11 cellular contexts compared by ENCODE assay signal in genomic region chr2:30346475-30347169, GRCh38.
DNase-seq lines count a peak whose midpoint lies in the region; ATAC-seq, FAIRE-seq and TF ChIP-seq lines count a peak whose summit lies in the region.
"Had no signal": no experiment of that assay in that cellular context is flagged by ENCODE, and none has a peak within 500 bp of the region (broad histone marks: within the 10 kb centered on the region; RNA-seq: fewer than 3 reads in every experiment).

No MANE protein-coding gene starts in this region.

- TF ChIP-seq POLR2A in transverse colon (IDR thresholded peaks at IDR 0.05) = no peak

- H3K9me3 ChIP-seq in ascending aorta (no peaks in the 10 kb centered on the region), heart right ventricle (peaks cover 0 to 6% (median 0%) of the 10 kb centered on the region in 11 donors), muscle layer of colon (ENCODE audit: low read length) (no peaks in the 10 kb centered on the region), transverse colon (peaks cover 0 to 6% of the 10 kb centered on the region in 2 donors)

- H3K36me3 Mint-ChIP-seq in stimulated activated effector memory CD8-positive, alpha-beta T cell treated with anti-CD3 and anti-CD28 coated beads, Interleukin-12 subunit alpha, Interleukin-12 subunit beta, amount 100 ng/mL, for 72 hours = no peaks in the 10 kb centered on the region

- intact Hi-C loops in ascending aorta (cut with DNase I) (loop anchor here (5.0 kb wide), 4 partner anchors 74 to 361 kb away; partner anchors contain the start of genes LBH and LCLAT1), heart right ventricle (cut with DNase I) (loop anchor here in 9 of 10 donors (1.0 to 10.0 kb wide), 9 partner anchors 61 to 361 kb away; partner anchors contain the start of genes LBH (in 9 of the 9) and LCLAT1 (in 1 of the 9)), transverse colon (cut with DNase I; ENCODE audit: low total_unique reads) (no loop called here)

- peaks cover 25% of the 10 kb centered on the region for H3K4me1 Mint-ChIP-seq in stimulated activated effector memory CD8-positive, alpha-beta T cell treated with anti-CD3 and anti-CD28 coated beads, Interleukin-12 subunit alpha, Interleukin-12 subunit beta, amount 100 ng/mL, for 72 hours

- TF ChIP-seq CTCF in ascending aorta (IDR thresholded peaks at IDR 0.05) = no peak
- TF ChIP-seq CTCF in heart right ventricle (IDR thresholded peaks at IDR 0.05) = peak in 1 of 9 donors; percentile 21
- TF ChIP-seq CTCF in transverse colon (IDR thresholded peaks at IDR 0.05) = no peak

- H3K9ac ChIP-seq in muscle layer of colon (ENCODE audit: low read length) = no peak overlapping the region

- H3K27me3 ChIP-seq in ascending aorta = no peaks in the 10 kb centered on the region
- no peaks in the 10 kb centered on the region for H3K27me3 ChIP-seq in heart right ventricle
- no peaks in the 10 kb centered on the region for H3K27me3 ChIP-seq in muscle layer of colon (ENCODE audit: control insufficient read depth in 1 of 2, insufficient read depth in 2 of 2, low read length in 2 of 2)
- no peaks in the 10 kb centered on the region for H3K27me3 ChIP-seq in transverse colon

- ATAC-seq in heart right ventricle (peak; percentile 94 to 98 (median 96)), HG02763 (IDR thresholded peaks at IDR 0.05; ENCODE audit: unreplicated experiment) (no peak)
- no peak for ATAC-seq in stimulated activated effector memory CD8-positive, alpha-beta T cell treated with anti-CD3 and anti-CD28 coated beads, Interleukin-12 subunit alpha, Interleukin-12 subunit beta, amount 100 ng/mL, for 72 hours

- H3K4me3 ChIP-seq in ascending aorta = peak overlapping the region; percentile 26 to 32
- H3K4me3 ChIP-seq in heart right ventricle = peak overlapping the region; percentile 34 to 60 (median 48)
- peak overlapping the region; percentile 7 to 43 for H3K4me3 ChIP-seq in muscle layer of colon (ENCODE audit: low read depth in 1 of 2, low read length in 2 of 2)
- H3K4me3 ChIP-seq in transverse colon = peak overlapping the region in 1 of 4 donors; percentile 25

- in situ Hi-C loops in transverse colon (cut with MboI; ENCODE audit: low pct_ligation_motif_present in 1 of 4, low pct_unique_long_range_greater_than_20kb in 1 of 4, low sequenced_read_pairs in 3 of 4) = no loop called here

- H3K4me3 Mint-ChIP-seq in stimulated activated effector memory CD8-positive, alpha-beta T cell treated with anti-CD3 and anti-CD28 coated beads, Interleukin-12 subunit alpha, Interleukin-12 subunit beta, amount 100 ng/mL, for 72 hours = no peak overlapping the region

- 14 to 15% methylated on average over 21 of the region's 21 CpGs for WGBS in heart right ventricle, 2 donors
- WGBS in transverse colon (ENCODE audit: low coverage in 1 of 2), 2 donors = 27 to 68% methylated on average over 3 to 21 of the region's 21 CpGs

- no peak overlapping the region for H3K27ac Mint-ChIP-seq in stimulated activated effector memory CD8-positive, alpha-beta T cell treated with anti-CD3 and anti-CD28 coated beads, Interleukin-12 subunit alpha, Interleukin-12 subunit beta, amount 100 ng/mL, for 72 hours

- H3K4me1 ChIP-seq in ascending aorta = peaks cover 0 to 21% of the 10 kb centered on the region in 2 donors
- peaks cover 8 to 61% (median 36%) of the 10 kb centered on the region in 9 donors for H3K4me1 ChIP-seq in heart right ventricle
- H3K4me1 ChIP-seq in muscle layer of colon (ENCODE audit: insufficient read depth, low read length) = peaks cover 9% of the 10 kb centered on the region
- H3K4me1 ChIP-seq in transverse colon = peaks cover 0 to 5% (median 0%) of the 10 kb centered on the region in 4 donors

- no peak for TF ChIP-seq EP300 in transverse colon (IDR thresholded peaks at IDR 0.05; ENCODE audit: low read depth)

- peak overlapping the region; percentile 58 to 85 for H3K27ac ChIP-seq in ascending aorta
- peak overlapping the region; percentile 47 to 91 (median 82) for H3K27ac ChIP-seq in heart right ventricle
- H3K27ac ChIP-seq in muscle layer of colon (ENCODE audit: low read depth, low read length) = peak overlapping the region; percentile 28
- H3K27ac ChIP-seq in transverse colon = peak overlapping the region; percentile 30 to 64 (median 58)

- FAIRE-seq in HTR-8/SVneo (lab: Jason Lieb, UNC) = no peak
- FAIRE-seq: D721Med had no signal

- peaks cover 13% of the 10 kb centered on the region for H3K9me3 Mint-ChIP-seq in stimulated activated effector memory CD8-positive, alpha-beta T cell treated with anti-CD3 and anti-CD28 coated beads, Interleukin-12 subunit alpha, Interleukin-12 subunit beta, amount 100 ng/mL, for 72 hours

- peak; percentile 19 to 87 for DNase-seq in ascending aorta (ENCODE audit: low spot score in 2 of 2)
- DNase-seq in heart right ventricle = peak; percentile 80 to 91
- DNase-seq in transverse colon = peak; percentile 33
- DNase-seq in stimulated activated effector memory CD8-positive, alpha-beta T cell treated with anti-CD3 and anti-CD28 coated beads, Interleukin-12 subunit alpha, Interleukin-12 subunit beta, amount 100 ng/mL, for 72 hours (ENCODE audit: low spot score in 2 of 2) = no peak
- DNase-seq in HTR-8/SVneo (ENCODE audit: insufficient read length, low spot score) = no peak
- DNase-seq: NCI-H187 treated with DMSO at 0.1 percent for 48 hours; stimulated activated naive CD4-positive, alpha-beta T cell; T-helper 9 cell had no signal

- H3K36me3 ChIP-seq in ascending aorta (no peaks in the 10 kb centered on the region), heart right ventricle (no peaks in the 10 kb centered on the region), muscle layer of colon (ENCODE audit: insufficient read depth, low read length) (no peaks in the 10 kb centered on the region), transverse colon (no peaks in the 10 kb centered on the region)

Comparison
In these comparisons a context has a peak if more than half of its experiments do, and no peak if none do; other contexts are left out.
1. DNase-seq: peak in ascending aorta (2 of 2), heart right ventricle (2 of 2) and transverse colon (single experiment); none in stimulated activated effector memory CD8-positive, alpha-beta T cell treated with anti-CD3 and anti-CD28 coated beads, Interleukin-12 subunit alpha, Interleukin-12 subunit beta, amount 100 ng/mL, for 72 hours (0 of 2) and HTR-8/SVneo (single experiment).
2. H3K27ac ChIP-seq: peak in every context shown above with its lines; median percentile 82 in heart right ventricle; 72 in ascending aorta; 58 in transverse colon; 28 in muscle layer of colon.
3. ATAC-seq: peak in heart right ventricle (8 of 8); none in stimulated activated effector memory CD8-positive, alpha-beta T cell treated with anti-CD3 and anti-CD28 coated beads, Interleukin-12 subunit alpha, Interleukin-12 subunit beta, amount 100 ng/mL, for 72 hours (single experiment) and HG02763 (single experiment).